ENCODE assay signal across 1 cellular context in the genomic region with DNA sequence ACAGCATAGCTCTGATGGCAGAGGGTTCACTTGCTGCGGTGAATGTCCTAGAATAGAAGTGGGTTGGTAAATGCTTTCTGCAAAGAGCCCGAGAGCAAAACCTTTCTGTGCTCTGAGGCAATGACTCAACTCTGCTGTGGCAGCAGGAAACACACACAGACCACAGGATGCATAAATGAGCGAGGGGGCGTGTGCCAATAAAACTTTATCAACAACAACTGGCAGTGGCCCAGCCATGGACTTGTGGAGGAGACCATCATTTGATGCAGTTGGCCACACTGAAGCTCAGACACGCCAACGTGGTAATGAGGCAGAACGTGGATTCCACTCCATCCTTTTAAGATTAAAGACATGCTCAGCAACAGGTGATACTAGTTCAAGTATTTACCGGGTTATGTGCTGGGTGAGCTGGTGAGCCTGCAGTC.
A peak's percentile ranks its signal among the peaks of the same experiment; 100 is the strongest.
TF ChIP-seq lines count a peak whose summit lies in the region.

No MANE protein-coding gene starts in this region.

TF ChIP-seq in HEK293, 187 proteins besides CTCF, POLR2A, EP300 and RAD21 (continued from another document):
- TF ChIP-seq EGR2 (tag by site-specific recombination; IDR thresholded peaks at IDR 0.05; ENCODE audit: low read depth) (peak; percentile 91), ZNF518A (tag by site-specific recombination; conservative IDR thresholded peaks at IDR 0.05; ENCODE audit: low read depth) (0 out of 2 replicates have a peak, but pooled peaks have one; percentile 18), KLF16 (tag by site-specific recombination; IDR thresholded peaks at IDR 0.05) (peak; percentile 80), ZNF488 (tag by site-specific recombination; IDR thresholded peaks at IDR 0.05) (no peak), FEZF1 (tag by site-specific recombination; IDR thresholded peaks at IDR 0.05) (peak; percentile 80), ZNF404 (tag by site-specific recombination; IDR thresholded peaks at IDR 0.05) (no peak), GLI4 (tag by site-specific recombination; IDR thresholded peaks at IDR 0.05) (0 out of 2 replicates have a peak, but pooled peaks have one; percentile 30), ZNF600 (tag by site-specific recombination; IDR thresholded peaks at IDR 0.05) (0 out of 2 replicates have a peak, but pooled peaks have one; percentile 17), ZNF292 (tag by site-specific recombination; IDR thresholded peaks at IDR 0.05; ENCODE audit: borderline replicate concordance, low read depth) (no peak), ZNF366 (tag by site-specific recombination; conservative IDR thresholded peaks at IDR 0.05) (0 out of 2 replicates have a peak, but pooled peaks have one; percentile 20), SCRT2 (tag by site-specific recombination; IDR thresholded peaks at IDR 0.05) (peak; percentile 99), ZNF184 (tag by site-specific recombination; IDR thresholded peaks at IDR 0.05) (peak; percentile 44; the same call in 1 of the 2 replicates), TSHZ1 (tag by site-specific recombination; IDR thresholded peaks at IDR 0.05; ENCODE audit: borderline replicate concordance) (peak; percentile 35; the same call in 1 of the 2 replicates), KLF10 (tag by site-specific recombination; IDR thresholded peaks at IDR 0.05) (peak; percentile 87), ZNF24 (tag by site-specific recombination; IDR thresholded peaks at IDR 0.05) (0 out of 2 replicates have a peak, but pooled peaks have one; percentile 27), ZXDB (tag by site-specific recombination; IDR thresholded peaks at IDR 0.05) (peak; percentile 49; the same call in 1 of the 2 replicates), KLF1 (tag by site-specific recombination; IDR thresholded peaks at IDR 0.05) (peak; percentile 72; the same call in 1 of the 2 replicates), PATZ1 (tag by site-specific recombination; IDR thresholded peaks at IDR 0.05) (peak; percentile 45; the same call in 1 of the 2 replicates), BCL6B (tag by site-specific recombination; IDR thresholded peaks at IDR 0.05) (no peak), SP7 (tag by site-specific recombination; IDR thresholded peaks at IDR 0.05) (peak; percentile 50; the same call in 1 of the 2 replicates), ZNF2 (tag by site-specific recombination; IDR thresholded peaks at IDR 0.05) (0 out of 2 replicates have a peak, but pooled peaks have one; percentile 24)
- TF ChIP-seq, protein P1, sequence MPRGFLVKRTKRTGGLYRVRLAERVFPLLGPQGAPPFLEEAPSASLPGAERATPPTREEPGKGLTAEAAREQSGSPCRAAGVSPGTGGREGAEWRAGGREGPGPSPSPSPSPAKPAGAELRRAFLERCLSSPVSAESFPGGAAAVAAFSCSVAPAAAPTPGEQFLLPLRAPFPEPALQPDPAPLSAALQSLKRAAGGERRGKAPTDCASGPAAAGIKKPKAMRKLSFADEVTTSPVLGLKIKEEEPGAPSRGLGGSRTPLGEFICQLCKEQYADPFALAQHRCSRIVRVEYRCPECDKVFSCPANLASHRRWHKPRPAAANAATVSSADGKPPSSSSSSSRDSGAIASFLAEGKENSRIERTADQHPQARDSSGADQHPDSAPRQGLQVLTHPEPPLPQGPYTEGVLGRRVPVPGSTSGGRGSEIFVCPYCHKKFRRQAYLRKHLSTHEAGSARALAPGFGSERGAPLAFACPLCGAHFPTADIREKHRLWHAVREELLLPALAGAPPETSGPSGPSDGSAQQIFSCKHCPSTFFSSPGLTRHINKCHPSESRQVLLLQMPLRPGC (tag by site-specific recombination; IDR thresholded peaks at IDR 0.05), result no peak
- TF ChIP-seq, protein P2, sequence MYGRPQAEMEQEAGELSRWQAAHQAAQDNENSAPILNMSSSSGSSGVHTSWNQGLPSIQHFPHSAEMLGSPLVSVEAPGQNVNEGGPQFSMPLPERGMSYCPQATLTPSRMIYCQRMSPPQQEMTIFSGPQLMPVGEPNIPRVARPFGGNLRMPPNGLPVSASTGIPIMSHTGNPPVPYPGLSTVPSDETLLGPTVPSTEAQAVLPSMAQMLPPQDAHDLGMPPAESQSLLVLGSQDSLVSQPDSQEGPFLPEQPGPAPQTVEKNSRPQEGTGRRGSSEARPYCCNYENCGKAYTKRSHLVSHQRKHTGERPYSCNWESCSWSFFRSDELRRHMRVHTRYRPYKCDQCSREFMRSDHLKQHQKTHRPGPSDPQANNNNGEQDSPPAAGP (tag by site-specific recombination; IDR thresholded peaks at IDR 0.05), result peak; percentile 36; the same call in 1 of the 2 replicates
- TF ChIP-seq, protein P3, sequence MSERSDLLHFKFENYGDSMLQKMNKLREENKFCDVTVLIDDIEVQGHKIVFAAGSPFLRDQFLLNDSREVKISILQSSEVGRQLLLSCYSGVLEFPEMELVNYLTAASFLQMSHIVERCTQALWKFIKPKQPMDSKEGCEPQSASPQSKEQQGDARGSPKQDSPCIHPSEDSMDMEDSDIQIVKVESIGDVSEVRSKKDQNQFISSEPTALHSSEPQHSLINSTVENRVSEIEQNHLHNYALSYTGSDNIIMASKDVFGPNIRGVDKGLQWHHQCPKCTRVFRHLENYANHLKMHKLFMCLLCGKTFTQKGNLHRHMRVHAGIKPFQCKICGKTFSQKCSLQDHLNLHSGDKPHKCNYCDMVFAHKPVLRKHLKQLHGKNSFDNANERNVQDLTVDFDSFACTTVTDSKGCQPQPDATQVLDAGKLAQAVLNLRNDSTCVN (tag by site-specific recombination; optimal IDR thresholded peaks at IDR 0.05), result no peak
- TF ChIP-seq, protein P4, sequence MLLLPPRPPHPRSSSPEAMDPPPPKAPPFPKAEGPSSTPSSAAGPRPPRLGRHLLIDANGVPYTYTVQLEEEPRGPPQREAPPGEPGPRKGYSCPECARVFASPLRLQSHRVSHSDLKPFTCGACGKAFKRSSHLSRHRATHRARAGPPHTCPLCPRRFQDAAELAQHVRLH (tag by site-specific recombination; IDR thresholded peaks at IDR 0.05), result peak; percentile 71; the same call in 1 of the 2 replicates
- TF ChIP-seq, protein P5, sequence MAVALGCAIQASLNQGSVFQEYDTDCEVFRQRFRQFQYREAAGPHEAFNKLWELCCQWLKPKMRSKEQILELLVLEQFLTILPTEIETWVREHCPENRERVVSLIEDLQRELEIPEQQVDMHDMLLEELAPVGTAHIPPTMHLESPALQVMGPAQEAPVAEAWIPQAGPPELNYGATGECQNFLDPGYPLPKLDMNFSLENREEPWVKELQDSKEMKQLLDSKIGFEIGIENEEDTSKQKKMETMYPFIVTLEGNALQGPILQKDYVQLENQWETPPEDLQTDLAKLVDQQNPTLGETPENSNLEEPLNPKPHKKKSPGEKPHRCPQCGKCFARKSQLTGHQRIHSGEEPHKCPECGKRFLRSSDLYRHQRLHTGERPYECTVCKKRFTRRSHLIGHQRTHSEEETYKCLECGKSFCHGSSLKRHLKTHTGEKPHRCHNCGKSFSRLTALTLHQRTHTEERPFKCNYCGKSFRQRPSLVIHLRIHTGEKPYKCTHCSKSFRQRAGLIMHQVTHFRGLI (tag by site-specific recombination; IDR thresholded peaks at IDR 0.05), result peak; percentile 87
- TF ChIP-seq, protein P6, sequence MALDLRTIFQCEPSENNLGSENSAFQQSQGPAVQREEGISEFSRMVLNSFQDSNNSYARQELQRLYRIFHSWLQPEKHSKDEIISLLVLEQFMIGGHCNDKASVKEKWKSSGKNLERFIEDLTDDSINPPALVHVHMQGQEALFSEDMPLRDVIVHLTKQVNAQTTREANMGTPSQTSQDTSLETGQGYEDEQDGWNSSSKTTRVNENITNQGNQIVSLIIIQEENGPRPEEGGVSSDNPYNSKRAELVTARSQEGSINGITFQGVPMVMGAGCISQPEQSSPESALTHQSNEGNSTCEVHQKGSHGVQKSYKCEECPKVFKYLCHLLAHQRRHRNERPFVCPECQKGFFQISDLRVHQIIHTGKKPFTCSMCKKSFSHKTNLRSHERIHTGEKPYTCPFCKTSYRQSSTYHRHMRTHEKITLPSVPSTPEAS (tag by site-specific recombination; IDR thresholded peaks at IDR 0.05), result no peak
